Comparison of ENCODE assay signal across 12 cellular contexts in the genomic region with DNA sequence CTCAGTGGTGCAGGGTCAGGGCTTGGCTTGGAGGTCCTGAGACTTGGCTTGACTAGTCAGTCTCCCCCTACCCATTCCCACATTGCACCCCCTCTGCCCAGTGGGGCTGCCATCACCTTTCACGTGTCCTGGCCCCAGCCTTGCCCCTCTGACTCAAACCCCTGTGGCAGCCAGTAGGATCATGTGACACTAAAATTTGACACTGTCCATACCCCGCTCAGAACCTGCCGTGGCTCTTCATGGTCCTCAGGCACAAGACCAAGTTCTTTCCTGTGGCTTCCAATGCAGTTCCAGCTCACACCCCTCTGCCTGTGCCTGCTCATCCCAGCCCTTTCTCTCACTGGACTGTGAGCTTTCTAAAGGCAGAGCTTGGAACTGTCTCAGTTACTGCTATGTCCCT. TPM values are rescaled to one million over a fixed set of nuclear protein-coding genes. Genes with fewer than 3 reads are reported as not detected.
DNase-seq lines count a peak whose midpoint lies in the region; ATAC-seq and TF ChIP-seq lines count a peak whose summit lies in the region.
"Had no signal": no experiment of that assay in that cellular context is flagged by ENCODE, and none has a peak within 500 bp of the region (broad histone marks: within the 10 kb centered on the region; RNA-seq: fewer than 3 reads in every experiment).

No MANE protein-coding gene starts in this region.

- intact Hi-C loops in transverse colon (cut with DNase I; ENCODE audit: low total_unique reads) = no loop called here

- TF ChIP-seq EP300 in upper lobe of left lung (IDR thresholded peaks at IDR 0.05) (no peak), tibial nerve (IDR thresholded peaks at IDR 0.05) (no peak), transverse colon (IDR thresholded peaks at IDR 0.05; ENCODE audit: low read depth) (no peak)

- H3K4me3 ChIP-seq in AG04449 (ENCODE audit: low read depth, low read length) = peak overlapping the region; percentile 83
- peak overlapping the region in 1 of 2 experiments; percentile 91; a peak in 2 of 4 replicates for H3K4me3 ChIP-seq in DND-41 (ENCODE audit: low read depth in 1 of 2, low read length in 2 of 2)
- H3K4me3 ChIP-seq in upper lobe of left lung = no peak overlapping the region
- no peak overlapping the region for H3K4me3 ChIP-seq in tibial nerve
- H3K4me3 ChIP-seq in transverse colon = no peak overlapping the region

- no peak overlapping the region for H2AFZ ChIP-seq in DND-41 (ENCODE audit: low read depth, low read length)

- H3K27me3 ChIP-seq in DND-41 (ENCODE audit: insufficient read depth, low read length, poor library complexity) (no peaks in the 10 kb centered on the region), upper lobe of left lung (no peaks in the 10 kb centered on the region), tibial nerve (no peaks in the 10 kb centered on the region), transverse colon (no peaks in the 10 kb centered on the region)
- H3K27me3 ChIP-seq: tibial artery had no signal

- POLR2A ChIA-PET in AG04449 (lab: Yijun Ruan, JAX) = interaction anchor here (1.0 to 3.9 kb wide), 3 partner anchors 9 to 26 kb away, joined by 3 to 26 read pairs (median 4); a partner anchor contains a TSS

- TF ChIP-seq CTCF in AG04449 (IDR thresholded peaks at IDR 0.05; ENCODE audit: insufficient read depth, low read length, missing control alignments) (no peak), DND-41 (IDR thresholded peaks at IDR 0.05; ENCODE audit: borderline replicate concordance, extremely low read depth, low read length, poor library complexity, severe bottlenecking) (no peak), upper lobe of left lung (IDR thresholded peaks at IDR 0.05) (no peak), tibial nerve (IDR thresholded peaks at IDR 0.05) (no peak), transverse colon (IDR thresholded peaks at IDR 0.05) (no peak)

- H3K4me2 ChIP-seq in DND-41 (ENCODE audit: insufficient read depth, low read length) = peak overlapping the region; percentile 93

- H3K9me3 ChIP-seq in DND-41 (ENCODE audit: insufficient read depth, low read length, severe bottlenecking) = no peaks in the 10 kb centered on the region
- no peaks in the 10 kb centered on the region for H3K9me3 ChIP-seq in upper lobe of left lung
- H3K9me3 ChIP-seq in tibial nerve = no peaks in the 10 kb centered on the region
- H3K9me3 ChIP-seq in transverse colon = no peaks in the 10 kb centered on the region
- H3K9me3 ChIP-seq: tibial artery had no signal

- in situ Hi-C loops in transverse colon (cut with MboI; ENCODE audit: low pct_ligation_motif_present in 1 of 4, low pct_unique_long_range_greater_than_20kb in 1 of 4, low sequenced_read_pairs in 3 of 4) = no loop called here

- ATAC-seq in DND-41 (ENCODE audit: insufficient read depth, low read depth) = no peak
- ATAC-seq in activated T-helper 17 cell treated with anti-CD3 and anti-CD28 coated beads, Interleukin-2, amount 50 U/mL, for 72 hours (replicated peaks) = no peak
- no peak for ATAC-seq in naive B cell (ENCODE audit: low read depth in 2 of 2)
- ATAC-seq in upper lobe of left lung (ENCODE audit: low FRiP score in 2 of 2) = no peak

- H3K9ac ChIP-seq in DND-41 (ENCODE audit: low read depth, low read length) = peak overlapping the region; percentile 91

- DNase-seq in AG04449 (ENCODE audit: low read depth, low spot score) = no peak
- no peak for DNase-seq in DND-41
- DNase-seq in naive B cell = no peak
- no peak for DNase-seq in upper lobe of left lung
- no peak for DNase-seq in NCI-H82 (lab: John Stamatoyannopoulos, UW)
- no peak for DNase-seq in tibial nerve (ENCODE audit: low spot score in 2 of 2)
- no peak for DNase-seq in transverse colon
- DNase-seq: NCI-H1048; stimulated activated CD4-positive, alpha-beta T cell treated with anti-CD3 and anti-CD28 coated beads, Interleukin-1b, Interleukin-23, amount 100 ng/mL, for 48 hours; tibial artery had no signal

- H3K9me3 Mint-ChIP-seq in activated T-helper 17 cell treated with anti-CD3 and anti-CD28 coated beads, Interleukin-2, amount 50 U/mL, for 72 hours = no peaks in the 10 kb centered on the region
- no peaks in the 10 kb centered on the region for H3K9me3 Mint-ChIP-seq in naive B cell

- peak overlapping the region; percentile 100 for H3K4me3 Mint-ChIP-seq in activated T-helper 17 cell treated with anti-CD3 and anti-CD28 coated beads, Interleukin-2, amount 50 U/mL, for 72 hours
- peak overlapping the region; percentile 58 to 99 (median 91) for H3K4me3 Mint-ChIP-seq in naive B cell

- peaks cover 29% of the 10 kb centered on the region for H3K4me1 ChIP-seq in DND-41 (ENCODE audit: insufficient read depth, low read length)
- H3K4me1 ChIP-seq in upper lobe of left lung = peaks cover 21 to 32% (median 22%) of the 10 kb centered on the region in 4 donors
- H3K4me1 ChIP-seq in tibial nerve = peaks cover 0 to 25% (median 16%) of the 10 kb centered on the region in 4 donors
- H3K4me1 ChIP-seq in transverse colon = peaks cover 11 to 28% (median 16%) of the 10 kb centered on the region in 4 donors

- H3K4me1 Mint-ChIP-seq in activated T-helper 17 cell treated with anti-CD3 and anti-CD28 coated beads, Interleukin-2, amount 50 U/mL, for 72 hours = peaks cover 17% of the 10 kb centered on the region
- peaks cover 26 to 36% (median 31%) of the 10 kb centered on the region in 3 donors for H3K4me1 Mint-ChIP-seq in naive B cell

- 87 to 93% methylated on average over 3 of the region's 3 CpGs for WGBS in upper lobe of left lung, 2 donors
- 67 to 77% methylated on average over 3 of the region's 3 CpGs for WGBS in tibial nerve, 2 donors
- 87% methylated on average over 3 of the region's 3 CpGs; no CpG with 5 or more reads in 1 of the 2 donors for WGBS in transverse colon (ENCODE audit: low coverage in 1 of 2), 2 donors

- H3K27ac Mint-ChIP-seq in activated T-helper 17 cell treated with anti-CD3 and anti-CD28 coated beads, Interleukin-2, amount 50 U/mL, for 72 hours = peak overlapping the region; percentile 8
- H3K27ac Mint-ChIP-seq in naive B cell = peak overlapping the region in 1 of 6 donors; percentile 86

- CTCF ChIA-PET in AG04449 (lab: Yijun Ruan, JAX) = interaction anchor here (1.1 to 5.3 kb wide), 5 partner anchors 9 to 143 kb away, joined by 3 to 45 read pairs (median 17); a partner anchor contains a TSS

- no peaks in the 10 kb centered on the region for H3K27me3 Mint-ChIP-seq in activated T-helper 17 cell treated with anti-CD3 and anti-CD28 coated beads, Interleukin-2, amount 50 U/mL, for 72 hours
- peaks cover 0 to 7% (median 5%) of the 10 kb centered on the region in 3 donors for H3K27me3 Mint-ChIP-seq in naive B cell

- peaks cover 71% of the 10 kb centered on the region for H3K36me3 Mint-ChIP-seq in activated T-helper 17 cell treated with anti-CD3 and anti-CD28 coated beads, Interleukin-2, amount 50 U/mL, for 72 hours (ENCODE audit: low read depth)
- peaks cover 10 to 31% of the 10 kb centered on the region in 2 donors for H3K36me3 Mint-ChIP-seq in naive B cell

- H3K27ac ChIP-seq in DND-41 (ENCODE audit: low read length) (peak overlapping the region; percentile 37; the same call in 1 of the 2 replicates), upper lobe of left lung (no peak overlapping the region), tibial nerve (no peak overlapping the region), transverse colon (no peak overlapping the region)
- H3K27ac ChIP-seq: tibial artery had no signal

- peaks cover 48% of the 10 kb centered on the region for H3K79me2 ChIP-seq in DND-41 (ENCODE audit: insufficient read depth, low read length)

- TF ChIP-seq POLR2A in upper lobe of left lung (IDR thresholded peaks at IDR 0.05) (no peak), tibial nerve (IDR thresholded peaks at IDR 0.05) (no peak), transverse colon (IDR thresholded peaks at IDR 0.05) (no peak)

- peaks cover 41% of the 10 kb centered on the region for H4K20me1 ChIP-seq in DND-41 (ENCODE audit: insufficient read depth, low read length)

- H3K36me3 ChIP-seq in DND-41 (ENCODE audit: insufficient read depth, low read length) (peaks cover 57% of the 10 kb centered on the region), upper lobe of left lung (peaks cover 5 to 53% (median 42%) of the 10 kb centered on the region in 4 donors), tibial nerve (peaks cover 6 to 56% (median 7%) of the 10 kb centered on the region in 3 donors), transverse colon (peaks cover 0 to 15% (median 5%) of the 10 kb centered on the region in 4 donors)

RNA-seq across cellular contexts. Expression of a gene that starts 2.2 kb away (rescaled TPM):
- total RNA-seq in activated T-helper 17 cell treated with anti-CD3 and anti-CD28 coated beads, Interleukin-2, amount 50 U/mL, for 72 hours = 100 to 1,000 TPM; 166 to 242 TPM
- polyA plus RNA-seq in naive B cell (ENCODE audit: low read depth in 6 of 6) = 100 to 1,000 TPM; 150 to 193 (median 155) TPM
- total RNA-seq in upper lobe of left lung (100 to 1,000 TPM in 4 of 6 donors, 10 to 100 TPM in 2; 66.0 to 213 (median 121) TPM), tibial nerve (100 to 1,000 TPM; 124 to 192 (median 174) TPM), transverse colon (100 to 1,000 TPM in 1 of 4 donors, 10 to 100 TPM in 3; 28.1 to 171 (median 78.5) TPM)

RNA-seq across cellular contexts. Expression of a gene that starts 11.3 kb away (rescaled TPM):
- under 1 TPM in 1 of 2 donors, not detected in 1; 0.95 TPM for total RNA-seq in activated T-helper 17 cell treated with anti-CD3 and anti-CD28 coated beads, Interleukin-2, amount 50 U/mL, for 72 hours
- polyA plus RNA-seq in naive B cell (ENCODE audit: low read depth in 6 of 6) = not detected
- total RNA-seq in upper lobe of left lung = 1 to 10 TPM in 3 of 6 donors, under 1 TPM in 3; 0.44 to 8.4 (median 0.95) TPM
- total RNA-seq in tibial nerve = not detected
- total RNA-seq in transverse colon = not detected
- total RNA-seq: lung microvascular endothelial cell had no signal

RNA-seq across cellular contexts. Expression of a gene that starts 11.9 kb away (rescaled TPM):
- 10 to 100 TPM in 1 of 2 donors, 1 to 10 TPM in 1; 1.8 to 14.4 TPM for total RNA-seq in activated T-helper 17 cell treated with anti-CD3 and anti-CD28 coated beads, Interleukin-2, amount 50 U/mL, for 72 hours
- not detected for polyA plus RNA-seq in naive B cell (ENCODE audit: low read depth in 6 of 6)
- total RNA-seq in upper lobe of left lung (1 to 10 TPM in 3 of 6 donors, under 1 TPM in 3; 0.11 to 2.1 (median 0.85) TPM), tibial nerve (under 1 TPM in 3 of 4 donors, not detected in 1; under 0.01 to 0.60 (median 0.21) TPM), transverse colon (1 to 10 TPM in 1 of 4 donors, under 1 TPM in 2, not detected in 1; 0.14 to 3.0 (median 0.48) TPM)

RNA-seq across cellular contexts. Expression of a gene that starts 26.3 kb away (rescaled TPM):
- total RNA-seq in activated T-helper 17 cell treated with anti-CD3 and anti-CD28 coated beads, Interleukin-2, amount 50 U/mL, for 72 hours = 10 to 100 TPM; 26.1 to 63.0 TPM
- polyA plus RNA-seq in naive B cell (ENCODE audit: low read depth in 6 of 6) = 10 to 100 TPM in 5 of 6 donors, 1 to 10 TPM in 1; 3.6 to 23.8 (median 14.2) TPM
- 10 to 100 TPM; 16.0 to 75.4 (median 24.2) TPM for total RNA-seq in upper lobe of left lung
- 10 to 100 TPM; 24.9 to 69.0 (median 50.3) TPM for total RNA-seq in tibial nerve
- 100 to 1,000 TPM in 1 of 4 donors, 10 to 100 TPM in 3; 34.0 to 102 (median 41.2) TPM for total RNA-seq in transverse colon

RNA-seq across cellular contexts. Expression of a gene that starts 40.9 kb away (rescaled TPM):
- 10 to 100 TPM in 1 of 2 donors, 1 to 10 TPM in 1; 5.0 to 15.2 TPM for total RNA-seq in activated T-helper 17 cell treated with anti-CD3 and anti-CD28 coated beads, Interleukin-2, amount 50 U/mL, for 72 hours
- 10 to 100 TPM in 1 of 6 donors, 1 to 10 TPM in 5; 1.2 to 11.1 (median 3.0) TPM for polyA plus RNA-seq in naive B cell (ENCODE audit: low read depth in 6 of 6)
- total RNA-seq in upper lobe of left lung (10 to 100 TPM in 3 of 6 donors, 1 to 10 TPM in 3; 4.4 to 48.2 (median 10.5) TPM), tibial nerve (10 to 100 TPM in 1 of 4 donors, 1 to 10 TPM in 3; 3.3 to 10.2 (median 6.2) TPM), transverse colon (10 to 100 TPM in 3 of 4 donors, 1 to 10 TPM in 1; 7.0 to 59.5 (median 20.3) TPM)
